28 cellular contexts compared by ENCODE assay signal in the genomic region with DNA sequence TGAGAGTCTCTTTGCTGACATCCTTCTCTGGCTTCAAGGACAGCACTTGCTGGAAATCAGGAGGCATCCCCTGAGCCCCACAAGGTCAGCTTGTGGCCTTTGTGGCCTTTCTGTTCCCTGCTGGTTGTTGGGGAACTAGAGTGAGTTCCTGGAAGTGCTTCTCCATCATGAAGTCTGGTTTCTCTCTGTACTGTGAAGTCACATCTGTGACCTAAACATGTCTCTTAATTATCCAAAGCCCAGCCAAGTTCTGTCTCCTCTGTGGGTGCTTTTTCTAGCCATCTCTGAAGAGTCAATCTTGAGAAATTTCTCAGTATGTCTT. TPM values are rescaled to one million over a fixed set of nuclear protein-coding genes. Genes with fewer than 3 reads are reported as not detected.
DNase-seq lines count a peak whose midpoint lies in the region; ATAC-seq and TF ChIP-seq lines count a peak whose summit lies in the region.
"Had no signal": no experiment of that assay in that cellular context is flagged by ENCODE, and none has a peak within 500 bp of the region (broad histone marks: within the 10 kb centered on the region; RNA-seq: fewer than 3 reads in every experiment).

No MANE protein-coding gene starts in this region.

- DNase-seq in Right ventricle myocardium superior (no peak), cardiac septum (ENCODE audit: low spot score) (no peak), ascending aorta (ENCODE audit: low spot score in 2 of 2) (no peak), mucosa of descending colon (peak in 1 of 3 donors; percentile 16), thoracic aorta (ENCODE audit: low spot score) (no peak), erythroblast (lab: John Stamatoyannopoulos, UW) (no peak), ecto neural progenitor cell (ENCODE audit: low spot score) (no peak)
- DNase-seq: activated CD4-positive, alpha-beta T cell treated with anti-CD3 and anti-CD28 coated beads for 4 hours; activated CD8-positive, alpha-beta memory T cell treated with anti-CD3 and anti-CD28 coated beads, Interleukin-2, amount 10 ng/mL, durations not matched to agents 7 days and 5 days; BE2C; cerebellar nuclear complex; DND-41; effector CD8-positive, alpha-beta T cell; HFFc6; NCI-H1048; NCI-H187; NCI-H2227 treated with DMSO at 0.1 percent for 48 hours; NCI-H748 treated with DMSO at 0.1 percent for 48 hours; stimulated activated naive B cell treated with anti-CD40 and anti-IgM and Interleukin-4, amounts not matched to agents 10 μg/mL and 1 μg/mL and 100 μg/mL, for 72 hours had no signal

- H3K4me1 ChIP-seq in ascending aorta (peaks cover 15 to 30% of the 10 kb centered on the region in 2 donors), mucosa of descending colon (ENCODE audit: low read depth) (no peaks in the 10 kb centered on the region), thoracic aorta (ENCODE audit: control insufficient read depth in 1 of 2, low read depth in 2 of 2) (peaks cover 26 to 46% of the 10 kb centered on the region in 2 donors)
- H3K4me1 ChIP-seq: BE2C had no signal

- no peaks in the 10 kb centered on the region for H3K27me3 ChIP-seq in ascending aorta
- H3K27me3 ChIP-seq in thoracic aorta (replicated peaks; ENCODE audit: insufficient read depth) = no peaks in the 10 kb centered on the region
- H3K27me3 ChIP-seq: BE2C had no signal

- TF ChIP-seq CTCF in ascending aorta (IDR thresholded peaks at IDR 0.05) (no peak), mucosa of descending colon (IDR thresholded peaks at IDR 0.05) (no peak), thoracic aorta (IDR thresholded peaks at IDR 0.05) (no peak)

- H3K27ac ChIP-seq in ascending aorta (peak overlapping the region; percentile 23 to 36), thoracic aorta (peak overlapping the region; percentile 50 to 52)
- H3K27ac ChIP-seq: KMS-11 had no signal

- H3K4me3 ChIP-seq in ascending aorta (no peak overlapping the region), mucosa of descending colon (no peak overlapping the region), thoracic aorta (peak overlapping the region; percentile 30)
- H3K4me3 ChIP-seq: skin epidermis had no signal

- ATAC-seq in Right ventricle myocardium superior (ENCODE audit: poor library complexity) (peak; percentile 28), mucosa of descending colon (peak; percentile 31), thoracic aorta (ENCODE audit: insufficient number of reproducible peaks, low FRiP score, low read depth) (no peak), GM19035 (IDR thresholded peaks at IDR 0.05; ENCODE audit: unreplicated experiment) (no peak)
- ATAC-seq: activated CD8-positive, alpha-beta memory T cell treated with anti-CD3 and anti-CD28 coated beads, Interleukin-2, amount 10 ng/mL, durations not matched to agents 7 days and 5 days; activated naive CD4-positive, alpha-beta T cell treated with anti-CD3 and anti-CD28 coated beads, Interleukin-2, amount 50 U/mL, for 72 hours; esophagus mucosa had no signal

- TF ChIP-seq POLR2A in erythroblast (IDR thresholded peaks at IDR 0.05; ENCODE audit: low read length) = no peak

- peaks cover 33 to 50% of the 10 kb centered on the region in 2 donors for H3K36me3 ChIP-seq in ascending aorta
- peaks cover 5% of the 10 kb centered on the region for H3K36me3 ChIP-seq in mucosa of descending colon (ENCODE audit: low read depth)
- peaks cover 23% of the 10 kb centered on the region for H3K36me3 ChIP-seq in thoracic aorta

- H3K9me3 ChIP-seq in ascending aorta = peaks cover 11 to 13% of the 10 kb centered on the region in 2 donors
- peaks cover 21% of the 10 kb centered on the region for H3K9me3 ChIP-seq in mucosa of descending colon
- peaks cover 10% of the 10 kb centered on the region for H3K9me3 ChIP-seq in thoracic aorta

- intact Hi-C loops in Right ventricle myocardium superior (cut with DNase I) (loop anchor here (10.0 kb wide), 1 partner anchor 157 kb away; no protein-coding TSS in a partner anchor), cardiac septum (cut with DNase I) (no loop called here), ascending aorta (cut with DNase I) (no loop called here), mucosa of descending colon (cut with DNase I, micrococcal nuclease) (no loop called here)

RNA-seq across cellular contexts. Expression of a gene that starts 24.4 kb away (rescaled TPM):
- total RNA-seq in Right ventricle myocardium superior (13.5 TPM), cardiac septum (12.3 TPM), ascending aorta (52.0 TPM), mucosa of descending colon (10 to 100 TPM; 19.7 to 44.7 (median 25.8) TPM), thoracic aorta (10 to 100 TPM; 24.7 to 40.8 TPM)

RNA-seq across cellular contexts. Expression of a gene that starts 24.4 kb away (rescaled TPM):
- total RNA-seq in Right ventricle myocardium superior (124 TPM), cardiac septum (58.0 TPM), ascending aorta (14.2 TPM), mucosa of descending colon (10 to 100 TPM; 49.2 to 78.4 (median 72.6) TPM), thoracic aorta (10 to 100 TPM; 11.0 to 16.7 TPM)

RNA-seq across cellular contexts. Expression of a gene that starts 52.7 kb away (rescaled TPM):
- total RNA-seq in Right ventricle myocardium superior (not detected), cardiac septum (not detected), ascending aorta (not detected), mucosa of descending colon (under 1 TPM in 1 of 3 donors, not detected in 2; 0.41 TPM), thoracic aorta (1 to 10 TPM in 1 of 2 donors, not detected in 1; 5.0 TPM)
- total RNA-seq: A172; activated CD8-positive, alpha-beta memory T cell treated with anti-CD3 and anti-CD28 coated beads, Interleukin-2, amount 10 ng/mL, durations not matched to agents 7 days and 5 days; activated naive CD4-positive, alpha-beta T cell treated with anti-CD3 and anti-CD28 coated beads, Interleukin-2, amount 50 U/mL, for 72 hours; activated T-helper 1 cell treated with anti-CD3 and anti-CD28 coated beads, Interleukin-12 subunit alpha, Interleukin-12 subunit beta, Interleukin-2, Interleukin-4 antibody, amounts not matched to agents 30 ng/mL and 10 ng/mL and 1 ng/mL, durations not matched to agents 14 hours and 24 hours and 36 hours; esophagus mucosa; glomerular endothelial cell; HFFc6; HT1080 had no signal

Comparison
In these comparisons a context has a peak if more than half of its experiments do, and no peak if none do; other contexts are left out.
1. ATAC-seq: peak in Right ventricle myocardium superior (single experiment) and mucosa of descending colon (single experiment); none in thoracic aorta (single experiment) and GM19035 (single experiment).